Comparison of ENCODE assay signal across 8 cellular contexts in genomic region chr18:57581301-57581934, GRCh38. TPM values are rescaled to one million over a fixed set of nuclear protein-coding genes. Genes with fewer than 3 reads are reported as not detected.
DNase-seq lines count a peak whose midpoint lies in the region; ATAC-seq and TF ChIP-seq lines count a peak whose summit lies in the region.

No MANE protein-coding gene starts in this region.

- H3K27me3 ChIP-seq in DND-41 (ENCODE audit: insufficient read depth, low read length, poor library complexity) (no peaks in the 10 kb centered on the region), neural progenitor cell (no peaks in the 10 kb centered on the region), stomach (no peaks in the 10 kb centered on the region)

- 76 to 88% (median 78%) methylated on average over 5 of the region's 5 CpGs for WGBS in stomach, 5 donors

- peak overlapping the region; percentile 17 for H3K4me3 Mint-ChIP-seq in activated CD8-positive, alpha-beta T cell treated with anti-CD3 and anti-CD28 coated beads, Interleukin-2, amount 10 ng/mL, durations not matched to agents 7 days and 5 days
- no peak overlapping the region for H3K4me3 Mint-ChIP-seq in neural progenitor cell

- TF ChIP-seq CTCF in DND-41 (IDR thresholded peaks at IDR 0.05; ENCODE audit: borderline replicate concordance, extremely low read depth, low read length, poor library complexity, severe bottlenecking) (no peak), neural progenitor cell (IDR thresholded peaks at IDR 0.05) (no peak), stomach (IDR thresholded peaks at IDR 0.05) (no peak)

- H3K27ac ChIP-seq in DND-41 (ENCODE audit: low read length) (no peak overlapping the region), neural progenitor cell (no peak overlapping the region), stomach (no peak overlapping the region)

- H3K4me1 Mint-ChIP-seq in activated CD8-positive, alpha-beta T cell treated with anti-CD3 and anti-CD28 coated beads, Interleukin-2, amount 10 ng/mL, durations not matched to agents 7 days and 5 days (ENCODE audit: low read depth), result peaks cover 45% of the 10 kb centered on the region
- peaks cover 15% of the 10 kb centered on the region for H3K4me1 Mint-ChIP-seq in neural progenitor cell

- H3K4me1 ChIP-seq in DND-41 (ENCODE audit: insufficient read depth, low read length) (peaks cover 16% of the 10 kb centered on the region), neural progenitor cell (peaks cover 10% of the 10 kb centered on the region), stomach (peaks cover 11 to 20% (median 18%) of the 10 kb centered on the region in 4 donors)

- H3K4me2 ChIP-seq in DND-41 (ENCODE audit: insufficient read depth, low read length) (no peak overlapping the region), neural progenitor cell (no peak overlapping the region)

- no peak for DNase-seq in DND-41
- DNase-seq in activated CD8-positive, alpha-beta T cell treated with anti-CD3 and anti-CD28 coated beads, Interleukin-2, amount 10 ng/mL, durations not matched to agents 7 days and 5 days, result peak; percentile 62
- no peak for DNase-seq in HuH-7.5 (ENCODE audit: low spot score)
- DNase-seq in neural progenitor cell (ENCODE audit: low spot score), result no peak
- DNase-seq in stomach, result no peak
- DNase-seq in SK-N-DZ (ENCODE audit: low spot score), result no peak

- TF ChIP-seq EP300 in stomach (IDR thresholded peaks at IDR 0.05), result no peak

- H3K79me2 ChIP-seq in DND-41 (ENCODE audit: insufficient read depth, low read length), result peaks cover 9% of the 10 kb centered on the region
- no peaks in the 10 kb centered on the region for H3K79me2 ChIP-seq in neural progenitor cell (ENCODE audit: low read depth)

- H3F3A ChIP-seq in neural progenitor cell (ENCODE audit: low read depth), result peaks cover 3% of the 10 kb centered on the region

- POLR2A ChIA-PET in activated CD8-positive, alpha-beta T cell treated with anti-CD3 and anti-CD28 coated beads, Interleukin-2, amount 10 ng/mL, durations not matched to agents 7 days and 5 days (lab: Charles Lee), result interaction anchor here (0.6 to 1.0 kb wide), 2 partner anchors 40 to 851 kb away, joined by 3 to 4 read pairs; partner anchors contain the start of gene NARS1

- no peaks in the 10 kb centered on the region for H3K9me3 ChIP-seq in DND-41 (ENCODE audit: insufficient read depth, low read length, severe bottlenecking)
- no peaks in the 10 kb centered on the region for H3K9me3 ChIP-seq in neural progenitor cell (ENCODE audit: low read depth)
- H3K9me3 ChIP-seq in stomach, result no peaks in the 10 kb centered on the region

- no peak overlapping the region for H2AFZ ChIP-seq in DND-41 (ENCODE audit: low read depth, low read length)
- H2AFZ ChIP-seq in neural progenitor cell (replicated peaks), result no peak overlapping the region

- peaks cover 33% of the 10 kb centered on the region for H3K36me3 Mint-ChIP-seq in activated CD8-positive, alpha-beta T cell treated with anti-CD3 and anti-CD28 coated beads, Interleukin-2, amount 10 ng/mL, durations not matched to agents 7 days and 5 days (ENCODE audit: low read depth)
- peaks cover 9% of the 10 kb centered on the region for H3K36me3 Mint-ChIP-seq in neural progenitor cell

- ATAC-seq in DND-41 (ENCODE audit: insufficient read depth, low read depth) (peak; percentile 21; the same call in 1 of the 3 replicates), GM19463 (IDR thresholded peaks at IDR 0.05; ENCODE audit: unreplicated experiment) (peak; percentile 88), HG03432 (IDR thresholded peaks at IDR 0.05; ENCODE audit: unreplicated experiment) (peak; percentile 85)
- ATAC-seq in activated CD8-positive, alpha-beta T cell treated with anti-CD3 and anti-CD28 coated beads, Interleukin-2, amount 10 ng/mL, durations not matched to agents 7 days and 5 days, result peak; percentile 81

- H3K9ac ChIP-seq in DND-41 (ENCODE audit: low read depth, low read length) (no peak overlapping the region), neural progenitor cell (no peak overlapping the region)

- H3K9me3 Mint-ChIP-seq in activated CD8-positive, alpha-beta T cell treated with anti-CD3 and anti-CD28 coated beads, Interleukin-2, amount 10 ng/mL, durations not matched to agents 7 days and 5 days (ENCODE audit: insufficient read depth), result no peaks in the 10 kb centered on the region
- no peaks in the 10 kb centered on the region for H3K9me3 Mint-ChIP-seq in neural progenitor cell

- intact Hi-C loops in stomach (cut with DNase I; ENCODE audit: low total_unique reads), result no loop called here

- H3K27me3 Mint-ChIP-seq in activated CD8-positive, alpha-beta T cell treated with anti-CD3 and anti-CD28 coated beads, Interleukin-2, amount 10 ng/mL, durations not matched to agents 7 days and 5 days (ENCODE audit: low read depth), result no peaks in the 10 kb centered on the region
- no peaks in the 10 kb centered on the region for H3K27me3 Mint-ChIP-seq in neural progenitor cell (ENCODE audit: insufficient read depth, low read depth)

- CTCF ChIA-PET in activated CD8-positive, alpha-beta T cell treated with anti-CD3 and anti-CD28 coated beads, Interleukin-2, amount 10 ng/mL, durations not matched to agents 7 days and 5 days (lab: Charles Lee), result interaction anchor here (0.7 to 1.4 kb wide), 3 partner anchors 19 to 23 kb away, joined by 3 to 6 read pairs (median 3); no protein-coding TSS in a partner anchor

- H3K36me3 ChIP-seq in DND-41 (ENCODE audit: insufficient read depth, low read length) (peaks cover 31% of the 10 kb centered on the region), neural progenitor cell (no peaks in the 10 kb centered on the region), stomach (peaks cover 8 to 47% (median 44%) of the 10 kb centered on the region in 4 donors)

- H3K27ac Mint-ChIP-seq in activated CD8-positive, alpha-beta T cell treated with anti-CD3 and anti-CD28 coated beads, Interleukin-2, amount 10 ng/mL, durations not matched to agents 7 days and 5 days, result peak overlapping the region; percentile 17
- no peak overlapping the region for H3K27ac Mint-ChIP-seq in neural progenitor cell

- H3K4me3 ChIP-seq in DND-41 (ENCODE audit: low read depth in 1 of 2, low read length in 2 of 2) (no peak overlapping the region), neural progenitor cell (no peak overlapping the region), stomach (no peak overlapping the region)

- H4K20me1 ChIP-seq in DND-41 (ENCODE audit: insufficient read depth, low read length) (peaks cover 4% of the 10 kb centered on the region), neural progenitor cell (ENCODE audit: low read depth) (peaks cover 3% of the 10 kb centered on the region)

- no peak for TF ChIP-seq POLR2A in stomach (IDR thresholded peaks at IDR 0.05)

RNA-seq across cellular contexts. Expression of gene FECH, which starts 5.1 kb away (rescaled TPM):
- total RNA-seq in activated CD8-positive, alpha-beta T cell treated with anti-CD3 and anti-CD28 coated beads, Interleukin-2, amount 10 ng/mL, durations not matched to agents 7 days and 5 days, result 10 to 100 TPM; 21.1 to 26.7 TPM
- 10.9 and 16.4 TPM in 2 replicates for total RNA-seq in neural progenitor cell (ENCODE audit: low replicate concordance)
- total RNA-seq in stomach, result 100 to 1,000 TPM in 1 of 5 donors, 10 to 100 TPM in 2, 1 to 10 TPM in 1, under 1 TPM in 1; 0.58 to 387 (median 29.6) TPM
- 1 to 10 TPM; 5.2 to 8.5 (median 7.8) TPM for polyA plus RNA-seq in stomach
- 56.8 and 80.0 TPM in 2 replicates for polyA plus RNA-seq in SK-N-DZ (2014; cell fraction: cytosol; rRNA removed)
- polyA plus RNA-seq in SK-N-DZ (2014; cell fraction: nucleus; rRNA removed), result 32.8 and 43.8 TPM in 2 replicates

RNA-seq across cellular contexts. Expression of gene NARS1, which starts 40.2 kb away (rescaled TPM):
- total RNA-seq in activated CD8-positive, alpha-beta T cell treated with anti-CD3 and anti-CD28 coated beads, Interleukin-2, amount 10 ng/mL, durations not matched to agents 7 days and 5 days, result 10 to 100 TPM; 87.1 to 89.1 TPM
- total RNA-seq in neural progenitor cell (ENCODE audit: low replicate concordance) (111 and 186 TPM in 2 replicates), stomach (100 to 1,000 TPM in 4 of 5 donors, 10 to 100 TPM in 1; 48.4 to 502 (median 135) TPM)
- 10 to 100 TPM; 60.6 to 71.2 (median 65.1) TPM for polyA plus RNA-seq in stomach
- polyA plus RNA-seq in SK-N-DZ (2014; cell fraction: cytosol; rRNA removed), result 125 and 128 TPM in 2 replicates
- polyA plus RNA-seq in SK-N-DZ (2014; cell fraction: nucleus; rRNA removed), result 203 and 217 TPM in 2 replicates

Comparison
In these comparisons a context has a peak if more than half of its experiments do, and no peak if none do; other contexts are left out.
1. ATAC-seq: peak in every context shown above with its lines; median percentile 88 in GM19463; 85 in HG03432; 81 in activated CD8-positive, alpha-beta T cell treated with anti-CD3 and anti-CD28 coated beads, Interleukin-2, amount 10 ng/mL, durations not matched to agents 7 days and 5 days; 21 in DND-41.